In the genomic region with DNA sequence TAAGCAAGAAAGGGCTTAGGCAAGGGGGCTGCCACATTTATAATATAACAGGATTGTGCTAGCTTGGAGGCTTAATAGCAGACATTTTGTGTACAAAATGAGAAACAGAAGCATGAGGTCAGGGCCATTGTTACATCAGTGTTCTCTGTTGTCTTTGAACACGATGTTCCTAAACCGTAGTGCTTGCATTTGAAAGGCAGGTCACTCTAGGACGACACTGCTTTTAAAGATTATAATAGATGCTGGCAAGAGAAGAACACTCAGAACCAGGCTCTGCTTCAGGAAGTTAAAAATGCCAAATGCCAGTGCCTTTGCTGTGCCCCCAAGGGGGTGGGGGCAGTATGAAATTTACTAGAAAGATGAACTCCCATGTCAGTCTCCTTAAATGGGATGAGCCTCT, we compare ENCODE assay signal across 19 cellular contexts.
DNase-seq lines count a peak whose midpoint lies in the region; ATAC-seq and TF ChIP-seq lines count a peak whose summit lies in the region.
"Had no signal": no experiment of that assay in that cellular context is flagged by ENCODE, and none has a peak within 500 bp of the region (broad histone marks: within the 10 kb centered on the region; RNA-seq: fewer than 3 reads in every experiment).

No MANE protein-coding gene starts in this region.

- H3K27me3 ChIP-seq in prostate gland (replicated peaks; ENCODE audit: insufficient read depth) (no peaks in the 10 kb centered on the region), tibial nerve (no peaks in the 10 kb centered on the region), left lung (peaks cover 0 to 33% of the 10 kb centered on the region in 2 donors)

- TF ChIP-seq EP300 in tibial nerve (IDR thresholded peaks at IDR 0.05): peak in 1 of 2 donors; percentile 72

- H3K27ac ChIP-seq in prostate gland (peak overlapping the region; percentile 28 to 30), tibial nerve (peak overlapping the region in 3 of 4 donors; percentile 7 to 55 (median 46)), left lung (no peak overlapping the region)
- H3K27ac ChIP-seq: 22Rv1 had no signal

- H3K4me3 ChIP-seq in prostate gland (no peak overlapping the region), tibial nerve (no peak overlapping the region), left lung (no peak overlapping the region)

- H3K9me3 Mint-ChIP-seq in activated naive CD4-positive, alpha-beta T cell treated with anti-CD3 and anti-CD28 coated beads, Interleukin-2, amount 10 ng/mL, durations not matched to agents 7 days and 5 days: no peaks in the 10 kb centered on the region

- H3K27me3 Mint-ChIP-seq in activated naive CD4-positive, alpha-beta T cell treated with anti-CD3 and anti-CD28 coated beads, Interleukin-2, amount 10 ng/mL, durations not matched to agents 7 days and 5 days: peaks cover 20% of the 10 kb centered on the region

- TF ChIP-seq CTCF in prostate gland (IDR thresholded peaks at IDR 0.05) (no peak), tibial nerve (IDR thresholded peaks at IDR 0.05) (no peak), left lung (IDR thresholded peaks at IDR 0.05) (no peak)

- H3K4me1 Mint-ChIP-seq in activated naive CD4-positive, alpha-beta T cell treated with anti-CD3 and anti-CD28 coated beads, Interleukin-2, amount 10 ng/mL, durations not matched to agents 7 days and 5 days: no peaks in the 10 kb centered on the region
- H3K4me1 Mint-ChIP-seq: CD14-positive monocyte had no signal

- H3K36me3 ChIP-seq in prostate gland (no peaks in the 10 kb centered on the region), tibial nerve (no peaks in the 10 kb centered on the region), left lung (no peaks in the 10 kb centered on the region)

- ATAC-seq in left cardiac atrium (peak; percentile 50 to 86), HG03108 (IDR thresholded peaks at IDR 0.05; ENCODE audit: unreplicated experiment) (no peak), left lung (no peak)

- no peak overlapping the region for H3K27ac Mint-ChIP-seq in activated naive CD4-positive, alpha-beta T cell treated with anti-CD3 and anti-CD28 coated beads, Interleukin-2, amount 10 ng/mL, durations not matched to agents 7 days and 5 days
- H3K27ac Mint-ChIP-seq: CD14-positive monocyte had no signal

- CTCF ChIA-PET in activated naive CD4-positive, alpha-beta T cell treated with anti-CD3 and anti-CD28 coated beads, Interleukin-2, amount 10 ng/mL, durations not matched to agents 7 days and 5 days (lab: Charles Lee): no interaction called here

- H3K4me1 ChIP-seq in prostate gland (replicated peaks) (no peaks in the 10 kb centered on the region), tibial nerve (peaks cover 0 to 7% (median 0%) of the 10 kb centered on the region in 4 donors), left lung (no peaks in the 10 kb centered on the region)

- no peaks in the 10 kb centered on the region for H3K36me3 Mint-ChIP-seq in activated naive CD4-positive, alpha-beta T cell treated with anti-CD3 and anti-CD28 coated beads, Interleukin-2, amount 10 ng/mL, durations not matched to agents 7 days and 5 days
- H3K36me3 Mint-ChIP-seq: CD14-positive monocyte had no signal

- DNase-seq in NCI-H82 (lab: John Stamatoyannopoulos, UW): peak; percentile 86
- DNase-seq in NCI-H82 treated with DMSO at 0.1 percent for 48 hours (lab: John Stamatoyannopoulos, UW; ENCODE audit: unreplicated experiment): no peak
- DNase-seq in left cardiac atrium: no peak
- no peak for DNase-seq in prostate gland (ENCODE audit: low spot score)
- DNase-seq in tibial nerve (ENCODE audit: low spot score in 2 of 2): peak in 1 of 2 donors; percentile 17
- no peak for DNase-seq in activated naive CD4-positive, alpha-beta T cell treated with anti-CD3 and anti-CD28 coated beads, Interleukin-2, amount 10 ng/mL, durations not matched to agents 7 days and 5 days
- DNase-seq in left lung: no peak
- DNase-seq: AML-193, DND-41, KG1, NCI-H1436, NCI-H2029 treated with DMSO at 0.1 percent for 48 hours, NCI-H2171, NCI-H526 treated with DMSO at 0.1 percent for 48 hours, OCI-M1, SHP77 treated with DMSO at 0.1 percent for 48 hours had no signal

- H3K9me3 ChIP-seq in prostate gland (no peaks in the 10 kb centered on the region), tibial nerve (no peaks in the 10 kb centered on the region), left lung (no peaks in the 10 kb centered on the region)

- intact Hi-C loops in left cardiac atrium (cut with DNase I): no loop called here
- intact Hi-C loops in prostate gland (cut with DNase I): no loop called here
- intact Hi-C loops in left lung (cut with DNase I): no loop called here

- no peak for TF ChIP-seq POLR2A in prostate gland (IDR thresholded peaks at IDR 0.05)
- TF ChIP-seq POLR2A in tibial nerve (IDR thresholded peaks at IDR 0.05): no peak

- WGBS in prostate gland: 37% methylated on average over 3 of the region's 3 CpGs
- WGBS in tibial nerve, 2 donors: 23 to 44% methylated on average over 3 of the region's 3 CpGs

- H3K4me3 Mint-ChIP-seq in activated naive CD4-positive, alpha-beta T cell treated with anti-CD3 and anti-CD28 coated beads, Interleukin-2, amount 10 ng/mL, durations not matched to agents 7 days and 5 days: no peak overlapping the region
- H3K4me3 Mint-ChIP-seq: CD14-positive monocyte had no signal

Comparison
In these comparisons a context has a peak if more than half of its experiments do, and no peak if none do; other contexts are left out.
1. ATAC-seq: peak in left cardiac atrium (2 of 2); none in HG03108 (single experiment) and left lung (single experiment).
2. H3K27ac ChIP-seq: peak in prostate gland (2 of 2) and tibial nerve (3 of 4); none in left lung (0 of 2).